8 cellular contexts compared by ENCODE assay signal in the genomic region with DNA sequence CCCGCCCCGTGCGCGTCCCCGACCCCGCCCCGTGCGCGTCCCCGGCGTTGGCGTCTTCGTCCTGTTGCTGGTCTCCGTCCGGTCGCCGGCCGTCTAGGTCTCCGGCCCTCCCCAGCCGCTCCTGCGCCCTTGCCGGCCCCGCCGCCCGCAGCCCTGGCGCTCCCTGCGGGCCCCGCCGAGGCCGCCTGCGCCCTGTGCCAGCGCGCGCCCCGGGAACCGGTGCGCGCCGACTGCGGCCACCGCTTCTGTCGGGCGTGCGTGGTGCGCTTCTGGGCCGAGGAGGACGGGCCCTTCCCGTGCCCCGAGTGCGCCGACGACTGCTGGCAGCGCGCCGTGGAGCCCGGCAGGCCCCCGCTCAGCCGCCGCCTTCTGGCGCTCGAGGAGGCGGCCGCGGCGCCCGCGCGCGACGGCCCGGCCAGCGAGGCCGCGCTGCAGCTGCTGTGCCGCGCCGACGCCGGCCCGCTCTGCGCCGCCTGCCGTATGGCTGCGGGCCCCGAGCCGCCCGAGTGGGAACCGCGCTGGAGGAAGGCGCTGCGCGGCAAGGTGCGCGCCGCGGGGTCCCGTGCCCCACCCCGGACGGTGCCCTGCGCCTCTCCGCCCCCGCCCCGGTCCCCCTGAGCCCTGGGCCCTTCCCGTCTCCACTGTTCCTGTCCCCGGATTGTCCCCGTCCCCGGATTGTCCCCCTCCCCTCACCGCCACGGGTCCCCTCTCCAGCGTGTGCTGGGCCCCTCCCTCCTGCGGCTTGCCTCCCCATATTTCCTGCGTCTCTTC. TPM values are rescaled to one million over a fixed set of nuclear protein-coding genes. Genes with fewer than 3 reads are reported as not detected.
DNase-seq lines count a peak whose midpoint lies in the region; TF ChIP-seq lines count a peak whose summit lies in the region.

A gene (plus strand): TSS at position 47 of the 771 bp plus-strand sequence.

- 0 to 2% methylated on average over 33 to 51 of the region's 112 CpGs for WGBS in tibial nerve, 2 donors

- H3K9me3 ChIP-seq in MM.1S (replicated peaks; ENCODE audit: insufficient read depth, low read length) = no peaks in the 10 kb centered on the region
- no peaks in the 10 kb centered on the region for H3K9me3 ChIP-seq in neutrophil
- H3K9me3 ChIP-seq in tibial nerve = no peaks in the 10 kb centered on the region

- H3K4me1 ChIP-seq in MM.1S (ENCODE audit: low read length) (peaks cover 18% of the 10 kb centered on the region), neutrophil (ENCODE audit: control insufficient read depth in 1 of 2, insufficient read depth in 1 of 2, low read depth in 1 of 2, low read length in 1 of 2) (peaks cover 16 to 20% of the 10 kb centered on the region in 2 experiments), tibial nerve (peaks cover 0 to 45% (median 19%) of the 10 kb centered on the region in 4 donors)

- H3K27me3 Mint-ChIP-seq in activated T-cell treated with anti-CD3 and anti-CD28 coated beads, Interleukin-2, amount 50 U/mL, for 24 hours = no peaks in the 10 kb centered on the region

- H3K4me3 Mint-ChIP-seq in activated T-cell treated with anti-CD3 and anti-CD28 coated beads, Interleukin-2, amount 50 U/mL, for 24 hours = peak within 1 kb of the TSS; percentile 92

- no peaks in the 10 kb centered on the region for H4K20me1 ChIP-seq in MM.1S (ENCODE audit: insufficient read depth, low read length)

- no peak for TF ChIP-seq EP300 in tibial nerve (IDR thresholded peaks at IDR 0.05)

- H3F3A ChIP-seq in MM.1S (ENCODE audit: insufficient read depth, low read length) = peaks cover 7% of the 10 kb centered on the region; the same call in 1 of the 2 replicates

- peak within 1 kb of the TSS; percentile 95 for H3K9ac ChIP-seq in MM.1S (ENCODE audit: low read length)

- peak within 1 kb of the TSS; percentile 93 for H3K27ac ChIP-seq in MM.1S (ENCODE audit: low read length)
- H3K27ac ChIP-seq in neutrophil = peak within 1 kb of the TSS; percentile 97
- H3K27ac ChIP-seq in tibial nerve = peak within 1 kb of the TSS; percentile 98 to 99 (median 98)

- H3K36me3 Mint-ChIP-seq in activated T-cell treated with anti-CD3 and anti-CD28 coated beads, Interleukin-2, amount 50 U/mL, for 24 hours (ENCODE audit: low read depth) = peaks cover 44% of the 10 kb centered on the region

- H3K4me3 ChIP-seq in H7 (ENCODE audit: insufficient read depth, low read depth, low read length) (peak within 1 kb of the TSS; percentile 88), MM.1S (ENCODE audit: low read length) (peak within 1 kb of the TSS; percentile 98), fibroblast of villous mesenchyme (ENCODE audit: low read depth, low read length) (peak within 1 kb of the TSS; percentile 88), neutrophil (ENCODE audit: low read depth in 1 of 2, low read length in 1 of 2) (peak within 1 kb of the TSS; percentile 84 to 93), tibial nerve (peak within 1 kb of the TSS; percentile 87 to 92 (median 90))

- peak within 1 kb of the TSS; percentile 90 for H3K4me2 ChIP-seq in MM.1S (ENCODE audit: low read depth, low read length)

- peak within 1 kb of the TSS; percentile 98 for H2AFZ ChIP-seq in MM.1S (ENCODE audit: low read length)

- H3K36me3 ChIP-seq in H7 (replicated peaks; ENCODE audit: control insufficient read depth, insufficient read depth, low read length) = peaks cover 19% of the 10 kb centered on the region
- H3K36me3 ChIP-seq in MM.1S (replicated peaks; ENCODE audit: insufficient read depth, low read length) = 0 out of 2 replicates have a peak, but pooled peaks cover 4% of the 10 kb centered on the region
- H3K36me3 ChIP-seq in neutrophil = peaks cover 12% of the 10 kb centered on the region
- peaks cover 0 to 32% (median 9%) of the 10 kb centered on the region in 3 donors for H3K36me3 ChIP-seq in tibial nerve

- H3K4me1 Mint-ChIP-seq in activated T-cell treated with anti-CD3 and anti-CD28 coated beads, Interleukin-2, amount 50 U/mL, for 24 hours (ENCODE audit: low read depth) = peaks cover 45% of the 10 kb centered on the region

- TF ChIP-seq CTCF in GM13977 (IDR thresholded peaks at IDR 0.05; ENCODE audit: extremely low read depth, insufficient read depth, missing control alignments) = no peak
- no peak for TF ChIP-seq CTCF in MM.1S (IDR thresholded peaks at IDR 0.05; ENCODE audit: low read length)
- TF ChIP-seq CTCF in fibroblast of villous mesenchyme (IDR thresholded peaks at IDR 0.05; ENCODE audit: insufficient read depth, low read depth, low read length) = no peak
- TF ChIP-seq CTCF in neutrophil (IDR thresholded peaks at IDR 0.05) = no peak
- no peak for TF ChIP-seq CTCF in tibial nerve (IDR thresholded peaks at IDR 0.05)

- DNase-seq in GM13977 (ENCODE audit: low spot score) (peak; percentile 95), H7 (peak; percentile 81), MM.1S (peak; percentile 91), fibroblast of villous mesenchyme (ENCODE audit: low read depth) (no peak), tibial nerve (ENCODE audit: low spot score in 2 of 2) (peak; percentile 82 to 84), cerebellar cortex (ENCODE audit: low spot score) (no peak)
- DNase-seq in activated T-cell treated with anti-CD3 and anti-CD28 coated beads, Interleukin-2, amount 50 U/mL, for 24 hours = no peak

- no peaks in the 10 kb centered on the region for H3K27me3 ChIP-seq in H7 (ENCODE audit: control insufficient read depth, insufficient read depth, low read length)
- H3K27me3 ChIP-seq in MM.1S (replicated peaks; ENCODE audit: insufficient read depth, low read length) = no peaks in the 10 kb centered on the region
- peaks cover 17% of the 10 kb centered on the region for H3K27me3 ChIP-seq in neutrophil
- no peaks in the 10 kb centered on the region for H3K27me3 ChIP-seq in tibial nerve

- H3K9me2 ChIP-seq in MM.1S (replicated peaks; ENCODE audit: insufficient read depth, low read length) = no peaks in the 10 kb centered on the region

- TF ChIP-seq POLR2A in tibial nerve (IDR thresholded peaks at IDR 0.05) = peak in 1 of 2 donors; percentile 29

- H3K27ac Mint-ChIP-seq in activated T-cell treated with anti-CD3 and anti-CD28 coated beads, Interleukin-2, amount 50 U/mL, for 24 hours = peak within 1 kb of the TSS; percentile 100

- in situ Hi-C loops in GM13977 (cut with MboI; ENCODE audit: low pct_unique_long_range_greater_than_20kb, low sequenced_read_pairs, unreplicated experiment) = no loop called here

- no peaks in the 10 kb centered on the region for H3K9me3 Mint-ChIP-seq in activated T-cell treated with anti-CD3 and anti-CD28 coated beads, Interleukin-2, amount 50 U/mL, for 24 hours

- H3K79me2 ChIP-seq in MM.1S (ENCODE audit: low read length) = peaks cover 32% of the 10 kb centered on the region

RNA-seq across cellular contexts. Expression of the gene that starts here (rescaled TPM):
- 175 and 183 TPM in 2 replicates for total RNA-seq in H7 (2014; rRNA removed; shearing (Covaris generic))
- 41.9 and 57.3 TPM in 2 replicates for total RNA-seq in fibroblast of villous mesenchyme
- 10 to 100 TPM; 38.1 to 89.0 (median 56.9) TPM for total RNA-seq in tibial nerve

Comparison
In these comparisons a context has a peak if more than half of its experiments do, and no peak if none do; other contexts are left out.
1. DNase-seq: peak in GM13977 (single experiment), H7 (single experiment), MM.1S (single experiment) and tibial nerve (2 of 2); none in activated T-cell treated with anti-CD3 and anti-CD28 coated beads, Interleukin-2, amount 50 U/mL, for 24 hours (single experiment), fibroblast of villous mesenchyme (single experiment) and cerebellar cortex (single experiment).
2. Peak in every context shown above with its lines, with median percentiles within 50 percentile points of each other: H3K4me3 ChIP-seq and H3K27ac ChIP-seq.